In the genomic region with DNA sequence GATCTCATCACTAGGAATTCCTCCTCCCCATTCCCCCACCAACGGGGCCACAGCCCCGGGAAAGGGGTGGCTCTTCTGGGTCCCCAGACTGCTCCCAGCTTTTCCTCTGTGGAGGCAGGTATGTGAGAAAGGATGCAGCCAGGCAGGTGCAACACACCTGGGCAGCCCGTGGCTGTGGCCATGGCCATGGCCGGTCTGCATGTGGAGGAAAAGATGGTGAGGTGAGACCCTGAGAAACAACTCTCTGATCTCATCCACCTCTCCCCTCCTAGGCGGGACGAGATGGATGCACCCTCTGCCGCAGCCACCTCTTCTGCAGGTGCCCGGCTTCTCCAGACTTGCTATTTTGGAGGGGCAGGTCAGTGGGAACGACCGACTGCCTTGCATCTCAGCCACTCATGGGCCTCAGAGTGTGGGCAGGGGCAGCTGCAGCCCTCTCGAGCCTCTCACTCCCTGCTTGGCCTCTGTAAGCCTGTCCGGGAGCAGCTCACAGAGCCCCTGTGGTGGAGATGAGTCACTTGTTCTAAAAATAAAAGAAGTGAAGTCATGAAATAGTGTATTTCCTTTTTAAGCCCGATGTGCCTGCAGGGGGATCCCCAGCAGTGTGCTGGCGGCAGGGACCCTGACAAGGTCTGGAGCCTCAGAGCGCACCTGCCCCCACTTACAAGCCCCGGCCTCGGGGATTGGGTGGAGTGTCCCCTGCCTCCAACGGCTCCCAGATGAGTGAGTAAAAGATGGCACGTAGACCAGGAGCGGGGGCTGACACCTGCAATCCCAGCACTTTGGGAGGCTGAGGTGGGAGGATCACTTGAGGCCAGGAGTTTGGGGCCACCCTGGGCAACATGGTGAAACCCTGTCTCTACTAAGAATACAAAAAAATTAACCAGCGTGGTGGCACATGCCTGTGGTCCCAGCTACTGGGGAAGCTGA, we compare ENCODE assay signal across 8 cellular contexts. TPM values are rescaled to one million over a fixed set of nuclear protein-coding genes. Genes with fewer than 3 reads are reported as not detected.
DNase-seq lines count a peak whose midpoint lies in the region; ATAC-seq and TF ChIP-seq lines count a peak whose summit lies in the region.

No MANE protein-coding gene starts in this region.

- H2AFZ ChIP-seq in hepatocyte: no peak overlapping the region

- H3K27ac Mint-ChIP-seq in activated naive CD4-positive, alpha-beta T cell treated with anti-CD3 and anti-CD28 coated beads for 36 hours: peak overlapping the region; percentile 27

- H3K9me2 ChIP-seq in hepatocyte (replicated peaks; ENCODE audit: insufficient read depth): no peaks in the 10 kb centered on the region

- POLR2A ChIA-PET in AG04450 (lab: Yijun Ruan, JAX): interaction anchor here (1.0 to 1.4 kb wide), 2 partner anchors 43 to 509 kb away, joined by 3 read pairs; a partner anchor contains a TSS

- peaks cover 18% of the 10 kb centered on the region for H3K4me1 Mint-ChIP-seq in activated naive CD4-positive, alpha-beta T cell treated with anti-CD3 and anti-CD28 coated beads for 36 hours (ENCODE audit: low read depth)

- peak overlapping the region; percentile 65 for H3K27ac ChIP-seq in AG04450 (ENCODE audit: low read depth, low read length)
- H3K27ac ChIP-seq in hepatocyte: no peak overlapping the region
- no peak overlapping the region for H3K27ac ChIP-seq in testis

- H3K79me2 ChIP-seq in hepatocyte: no peaks in the 10 kb centered on the region

- H4K20me1 ChIP-seq in hepatocyte (ENCODE audit: insufficient read depth, poor library complexity, severe bottlenecking): no peaks in the 10 kb centered on the region

- peak overlapping the region; percentile 27 for H3K4me2 ChIP-seq in hepatocyte

- H3K9me3 Mint-ChIP-seq in activated naive CD4-positive, alpha-beta T cell treated with anti-CD3 and anti-CD28 coated beads for 36 hours: peaks cover 14% of the 10 kb centered on the region

- H3K27me3 Mint-ChIP-seq in activated naive CD4-positive, alpha-beta T cell treated with anti-CD3 and anti-CD28 coated beads for 36 hours (ENCODE audit: low read depth): peaks cover 2% of the 10 kb centered on the region

- DNase-seq in AG04450 (ENCODE audit: low read depth, low spot score): peak; percentile 71
- peak; percentile 48 for DNase-seq in NOMO-1 treated with dmso at 0.1 percent for 144 hours (lab: John Stamatoyannopoulos, UW; ENCODE audit: unreplicated experiment)
- peak; percentile 79 for DNase-seq in activated naive CD4-positive, alpha-beta T cell treated with anti-CD3 and anti-CD28 coated beads for 36 hours
- DNase-seq in hepatocyte (ENCODE audit: low spot score): peak; percentile 73
- DNase-seq in stimulated activated CD4-positive, alpha-beta T cell treated with anti-CD3 and anti-CD28 coated beads, Interleukin-4, amount 100 ng/mL, for 48 hours (ENCODE audit: low read depth in 2 of 2): peak; percentile 19 to 35
- no peak for DNase-seq in testis

- peaks cover 17% of the 10 kb centered on the region for H3K9me3 ChIP-seq in AG04450 (ENCODE audit: control insufficient read depth, insufficient read depth, low read length)
- H3K9me3 ChIP-seq in hepatocyte (ENCODE audit: low read depth): no peaks in the 10 kb centered on the region
- no peaks in the 10 kb centered on the region for H3K9me3 ChIP-seq in testis

- CTCF ChIA-PET in AG04450 (lab: Charles Lee): interaction anchor here (0.6 kb wide), 1 partner anchor 257 kb away, joined by 3 read pairs; no protein-coding TSS in a partner anchor
- CTCF ChIA-PET in activated naive CD4-positive, alpha-beta T cell treated with anti-CD3 and anti-CD28 coated beads for 36 hours (lab: Charles Lee): interaction anchor here (0.5 kb wide), 1 partner anchor 35 kb away, joined by 4 read pairs; no protein-coding TSS in a partner anchor

- H3K4me3 ChIP-seq in AG04450 (ENCODE audit: low read depth, low read length) (no peak overlapping the region), hepatocyte (no peak overlapping the region), testis (no peak overlapping the region)

- TF ChIP-seq CTCF in AG04450 (IDR thresholded peaks at IDR 0.05; ENCODE audit: low read depth, low read length): peak; percentile 43
- peak; percentile 20 for TF ChIP-seq CTCF in hepatocyte (IDR thresholded peaks at IDR 0.05; ENCODE audit: poor library complexity)
- TF ChIP-seq CTCF in testis (IDR thresholded peaks at IDR 0.05): no peak

- WGBS in hepatocyte (ENCODE audit: low lambda C conversion rate, missing lambda C conversion rate): 57% methylated on average over 21 of the region's 21 CpGs
- 58 to 65% methylated on average over 15 to 21 of the region's 21 CpGs for WGBS in testis, 2 donors

- H3K27me3 ChIP-seq in AG04450 (ENCODE audit: control insufficient read depth, insufficient read depth, low read length): no peaks in the 10 kb centered on the region
- no peaks in the 10 kb centered on the region for H3K27me3 ChIP-seq in hepatocyte
- H3K27me3 ChIP-seq in testis: no peaks in the 10 kb centered on the region

- intact Hi-C loops in activated naive CD4-positive, alpha-beta T cell treated with anti-CD3 and anti-CD28 coated beads for 36 hours (cut with micrococcal nuclease): loop anchor here (1.0 to 5.0 kb wide), 4 partner anchors 43 to 72 kb away; no protein-coding TSS in a partner anchor
- intact Hi-C loops in testis (cut with DNase I; ENCODE audit: low total_unique reads): no loop called here

- H3K36me3 ChIP-seq in hepatocyte (replicated peaks; ENCODE audit: insufficient read depth, low read depth) (no peaks in the 10 kb centered on the region), testis (ENCODE audit: low read depth, missing control alignments) (no peaks in the 10 kb centered on the region)

- peak overlapping the region; percentile 27 for H3K4me3 Mint-ChIP-seq in activated naive CD4-positive, alpha-beta T cell treated with anti-CD3 and anti-CD28 coated beads for 36 hours

- no peak for TF ChIP-seq POLR2A in testis (IDR thresholded peaks at IDR 0.05)

- H3K36me3 Mint-ChIP-seq in activated naive CD4-positive, alpha-beta T cell treated with anti-CD3 and anti-CD28 coated beads for 36 hours (ENCODE audit: low read depth): no peaks in the 10 kb centered on the region

- H3K4me1 ChIP-seq in hepatocyte (ENCODE audit: insufficient read depth) (peaks cover 4% of the 10 kb centered on the region), testis (peaks cover 4% of the 10 kb centered on the region)

- ATAC-seq in GM18870 (IDR thresholded peaks at IDR 0.05; ENCODE audit: unreplicated experiment): peak; percentile 86
- ATAC-seq in HG02981 (IDR thresholded peaks at IDR 0.05; ENCODE audit: unreplicated experiment): peak; percentile 90

RNA-seq across cellular contexts. Expression of a gene that starts 10.7 kb away (rescaled TPM):
- polyA plus RNA-seq in AG04450 (2011; rRNA removed): 0.09 and 0.10 TPM in 2 replicates
- 0.26 and 0.28 TPM in 2 replicates for polyA minus RNA-seq in AG04450 (2011; rRNA and poly(A)+ RNA removed)
- total RNA-seq in activated naive CD4-positive, alpha-beta T cell treated with anti-CD3 and anti-CD28 coated beads for 36 hours: under 1 TPM; 0.12 to 0.17 TPM
- 0.40 and 0.70 TPM in 2 replicates for total RNA-seq in hepatocyte
- polyA plus RNA-seq in hepatocyte: 0.64 TPM in 1 of 2 replicates, not detected in the other
- total RNA-seq in testis: 1 to 10 TPM; 3.9 to 8.8 TPM
- polyA plus RNA-seq in testis (ENCODE audit: insufficient read depth, low read depth, low replicate concordance): 3.3 TPM

Comparison
In these comparisons a context has a peak if more than half of its experiments do, and no peak if none do; other contexts are left out.
1. CTCF ChIP-seq: peak in AG04450 (single experiment) and hepatocyte (single experiment); none in testis (0 of 3).